Comparison of ENCODE assay signal across 9 cellular contexts in genomic region chr20:22583773-22584629, GRCh38. TPM values are rescaled to one million over a fixed set of nuclear protein-coding genes. Genes with fewer than 3 reads are reported as not detected.
DNase-seq lines count a peak whose midpoint lies in the region; ATAC-seq and TF ChIP-seq lines count a peak whose summit lies in the region.
"Had no signal": no experiment of that assay in that cellular context is flagged by ENCODE, and none has a peak within 500 bp of the region (broad histone marks: within the 10 kb centered on the region; RNA-seq: fewer than 3 reads in every experiment).

TSS of gene FOXA2 (minus strand) at chr20:22584572. CDS start at chr20:22584278, 294 bp downstream.

- peak within 1 kb of the TSS; percentile 19 to 60 (median 42) for H3K4me3 ChIP-seq in transverse colon

- no peak for TF ChIP-seq POLR2A in transverse colon (IDR thresholded peaks at IDR 0.05)

- intact Hi-C loops in activated CD8-positive, alpha-beta T cell treated with anti-CD3 and anti-CD28 coated beads for 36 hours (cut with micrococcal nuclease) = loop anchor here (10.0 kb wide), 3 partner anchors 239 to 1069 kb away; partner anchors contain the start of genes NKX2-2 and PAX1
- intact Hi-C loops in left colon (cut with DNase I, micrococcal nuclease) = loop anchor here in 1 of 2 donors (10.0 kb wide), 1 partner anchor 239 kb away; no protein-coding TSS in a partner anchor
- intact Hi-C loops in transverse colon (cut with DNase I; ENCODE audit: low total_unique reads) = no loop called here

- H3K27ac ChIP-seq in RWPE1 = peak within 1 kb of the TSS; percentile 42
- H3K27ac ChIP-seq in transverse colon = peak within 1 kb of the TSS; percentile 84 to 90 (median 87)

- H3K9me3 Mint-ChIP-seq in activated CD8-positive, alpha-beta T cell treated with anti-CD3 and anti-CD28 coated beads, Interleukin-2, amount 10 ng/mL, durations not matched to agents 7 days and 5 days (ENCODE audit: insufficient read depth) = no peaks in the 10 kb centered on the region
- H3K9me3 Mint-ChIP-seq in activated CD8-positive, alpha-beta T cell treated with anti-CD3 and anti-CD28 coated beads for 36 hours = peaks cover 1% of the 10 kb centered on the region

- CTCF ChIA-PET in activated CD8-positive, alpha-beta T cell treated with anti-CD3 and anti-CD28 coated beads, Interleukin-2, amount 10 ng/mL, durations not matched to agents 7 days and 5 days (lab: Charles Lee) = no interaction called here
- CTCF ChIA-PET in activated CD8-positive, alpha-beta T cell treated with anti-CD3 and anti-CD28 coated beads for 36 hours (lab: Charles Lee) = no interaction called here
- CTCF ChIA-PET in RWPE1 (lab: Yijun Ruan, JAX) = interaction anchor here (0.7 kb wide), 1 partner anchor 46 kb away, joined by 4 read pairs; no protein-coding TSS in a partner anchor

- peaks cover 8% of the 10 kb centered on the region for H3K36me3 Mint-ChIP-seq in activated CD8-positive, alpha-beta T cell treated with anti-CD3 and anti-CD28 coated beads, Interleukin-2, amount 10 ng/mL, durations not matched to agents 7 days and 5 days (ENCODE audit: low read depth)
- H3K36me3 Mint-ChIP-seq in activated CD8-positive, alpha-beta T cell treated with anti-CD3 and anti-CD28 coated beads for 36 hours (ENCODE audit: low read depth) = peaks cover 4% of the 10 kb centered on the region

- peaks cover 73% of the 10 kb centered on the region for H3K27me3 Mint-ChIP-seq in activated CD8-positive, alpha-beta T cell treated with anti-CD3 and anti-CD28 coated beads, Interleukin-2, amount 10 ng/mL, durations not matched to agents 7 days and 5 days (ENCODE audit: low read depth)
- H3K27me3 Mint-ChIP-seq in activated CD8-positive, alpha-beta T cell treated with anti-CD3 and anti-CD28 coated beads for 36 hours = peaks cover 67% of the 10 kb centered on the region

- no peak for TF ChIP-seq CTCF in activated CD8-positive, alpha-beta T cell treated with anti-CD3 and anti-CD28 coated beads for 36 hours (IDR thresholded peaks at IDR 0.05)
- TF ChIP-seq CTCF in RWPE1 (conservative IDR thresholded peaks at IDR 0.05; ENCODE audit: low read depth) (no peak), transverse colon (IDR thresholded peaks at IDR 0.05) (no peak)

- H3K27ac Mint-ChIP-seq in activated CD8-positive, alpha-beta T cell treated with anti-CD3 and anti-CD28 coated beads, Interleukin-2, amount 10 ng/mL, durations not matched to agents 7 days and 5 days = peak within 1 kb of the TSS; percentile 66
- H3K27ac Mint-ChIP-seq in activated CD8-positive, alpha-beta T cell treated with anti-CD3 and anti-CD28 coated beads for 36 hours = no peak within 1 kb of the TSS

- H3K9me3 ChIP-seq in transverse colon = no peaks in the 10 kb centered on the region
- H3K9me3 ChIP-seq: BE2C had no signal

- peaks cover 0 to 47% (median 28%) of the 10 kb centered on the region in 4 donors for H3K4me1 ChIP-seq in transverse colon
- H3K4me1 ChIP-seq: BE2C had no signal

- H3K36me3 ChIP-seq in transverse colon = no peaks in the 10 kb centered on the region
- H3K36me3 ChIP-seq: BE2C had no signal

- 0 to 9% methylated on average over 1 to 57 of the region's 58 CpGs for WGBS in transverse colon (ENCODE audit: low coverage in 1 of 2), 2 donors

- in situ Hi-C loops in transverse colon (cut with MboI; ENCODE audit: low pct_ligation_motif_present in 1 of 4, low pct_unique_long_range_greater_than_20kb in 1 of 4, low sequenced_read_pairs in 3 of 4) = loop anchor here in 3 of 4 donors (10.0 to 25.0 kb wide), 2 partner anchors 247 to 249 kb away; no protein-coding TSS in a partner anchor

- no peak for TF ChIP-seq EP300 in transverse colon (IDR thresholded peaks at IDR 0.05; ENCODE audit: low read depth)

- peaks cover 2% of the 10 kb centered on the region for H3K4me1 Mint-ChIP-seq in activated CD8-positive, alpha-beta T cell treated with anti-CD3 and anti-CD28 coated beads, Interleukin-2, amount 10 ng/mL, durations not matched to agents 7 days and 5 days (ENCODE audit: low read depth)
- H3K4me1 Mint-ChIP-seq in activated CD8-positive, alpha-beta T cell treated with anti-CD3 and anti-CD28 coated beads for 36 hours (ENCODE audit: low read depth) = peaks cover 3% of the 10 kb centered on the region

- POLR2A ChIA-PET in activated CD8-positive, alpha-beta T cell treated with anti-CD3 and anti-CD28 coated beads, Interleukin-2, amount 10 ng/mL, durations not matched to agents 7 days and 5 days (lab: Charles Lee) = no interaction called here
- POLR2A ChIA-PET in activated CD8-positive, alpha-beta T cell treated with anti-CD3 and anti-CD28 coated beads for 36 hours (lab: Charles Lee) = no interaction called here
- POLR2A ChIA-PET in RWPE1 (lab: Yijun Ruan, JAX; ENCODE audit: low non-redundant PET) = no interaction called here

- DNase-seq in activated CD8-positive, alpha-beta T cell treated with anti-CD3 and anti-CD28 coated beads, Interleukin-2, amount 10 ng/mL, durations not matched to agents 7 days and 5 days = no peak
- no peak for DNase-seq in activated CD8-positive, alpha-beta T cell treated with anti-CD3 and anti-CD28 coated beads for 36 hours
- DNase-seq in RWPE1 (ENCODE audit: low spot score) = peak; percentile 62
- DNase-seq in left colon = peak; percentile 79 to 81
- peak; percentile 79 for DNase-seq in transverse colon
- no peak for DNase-seq in stimulated activated CD4-positive, alpha-beta T cell treated with anti-CD3 and anti-CD28 coated beads, Interleukin-12 subunit alpha, Interleukin-12 subunit beta, amount 100 ng/mL, for 4 hours
- DNase-seq: BE2C had no signal

- ATAC-seq in activated CD8-positive, alpha-beta T cell treated with anti-CD3 and anti-CD28 coated beads, Interleukin-2, amount 10 ng/mL, durations not matched to agents 7 days and 5 days = no peak
- no peak for ATAC-seq in activated CD8-positive, alpha-beta T cell treated with anti-CD3 and anti-CD28 coated beads for 36 hours
- ATAC-seq in left colon (peak; percentile 68), GM21447 (IDR thresholded peaks at IDR 0.05; ENCODE audit: unreplicated experiment) (no peak), GM19455 (IDR thresholded peaks at IDR 0.05; ENCODE audit: unreplicated experiment) (no peak)

- H3K27me3 ChIP-seq in transverse colon = peaks cover 97% of the 10 kb centered on the region

- H3K4me3 Mint-ChIP-seq in activated CD8-positive, alpha-beta T cell treated with anti-CD3 and anti-CD28 coated beads, Interleukin-2, amount 10 ng/mL, durations not matched to agents 7 days and 5 days = no peak within 1 kb of the TSS
- no peak within 1 kb of the TSS for H3K4me3 Mint-ChIP-seq in activated CD8-positive, alpha-beta T cell treated with anti-CD3 and anti-CD28 coated beads for 36 hours

RNA-seq across cellular contexts. Expression of gene FOXA2, which starts in this region (rescaled TPM):
- total RNA-seq in activated CD8-positive, alpha-beta T cell treated with anti-CD3 and anti-CD28 coated beads, Interleukin-2, amount 10 ng/mL, durations not matched to agents 7 days and 5 days = not detected
- not detected for total RNA-seq in activated CD8-positive, alpha-beta T cell treated with anti-CD3 and anti-CD28 coated beads for 36 hours
- total RNA-seq in left colon (10 to 100 TPM; 15.4 to 37.0 TPM), transverse colon (10 to 100 TPM; 10.5 to 16.1 (median 12.6) TPM)

Comparison
In these comparisons a context has a peak if more than half of its experiments do, and no peak if none do; other contexts are left out.
1. RNA of gene FOXA2 (total RNA-seq): 15.4 to 37.0 TPM in left colon and 10.5 to 16.1 TPM in transverse colon; not detected in activated CD8-positive, alpha-beta T cell treated with anti-CD3 and anti-CD28 coated beads, Interleukin-2, amount 10 ng/mL, durations not matched to agents 7 days and 5 days and not detected in activated CD8-positive, alpha-beta T cell treated with anti-CD3 and anti-CD28 coated beads for 36 hours; every median in the first group is over 10 times any median in the second.
2. DNase-seq: peak in RWPE1 (single experiment), left colon (2 of 2) and transverse colon (single experiment); none in activated CD8-positive, alpha-beta T cell treated with anti-CD3 and anti-CD28 coated beads, Interleukin-2, amount 10 ng/mL, durations not matched to agents 7 days and 5 days (single experiment), activated CD8-positive, alpha-beta T cell treated with anti-CD3 and anti-CD28 coated beads for 36 hours (single experiment) and stimulated activated CD4-positive, alpha-beta T cell treated with anti-CD3 and anti-CD28 coated beads, Interleukin-12 subunit alpha, Interleukin-12 subunit beta, amount 100 ng/mL, for 4 hours (single experiment).